ENCODE assay signal across 1 cellular context in the genomic region with DNA sequence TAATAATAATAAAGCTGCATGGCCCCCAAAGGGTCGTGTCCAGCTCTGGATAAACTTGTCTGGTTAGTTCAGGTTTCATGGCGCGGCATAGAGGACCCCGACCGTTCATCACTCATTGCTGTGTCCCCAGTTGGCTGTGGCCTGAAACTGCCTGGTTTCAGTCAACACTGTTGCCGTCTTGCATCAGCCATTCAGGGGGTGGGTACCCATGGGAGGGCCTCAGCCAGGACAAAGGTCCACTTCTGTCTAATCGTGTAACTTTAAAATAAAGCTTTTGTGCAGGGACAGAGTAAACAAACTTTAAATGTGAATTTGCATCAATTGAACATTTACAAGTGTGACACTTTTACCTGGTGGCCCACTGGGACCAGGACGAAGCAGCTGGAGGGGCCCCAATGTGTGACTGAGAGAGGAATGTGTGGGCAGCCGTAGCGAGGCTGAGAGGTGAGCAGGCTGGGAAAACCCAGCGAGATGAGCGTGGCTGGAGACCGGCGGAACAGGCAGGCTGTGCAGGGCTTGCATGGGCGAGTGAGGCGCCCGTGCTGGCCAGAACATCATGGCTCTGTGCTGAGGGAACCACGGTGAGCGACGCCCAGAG.
A peak's percentile ranks its signal among the peaks of the same experiment; 100 is the strongest.
TF ChIP-seq lines count a peak whose summit lies in the region.

No MANE protein-coding gene starts in this region.

TF ChIP-seq in HepG2, 621 proteins besides CTCF, POLR2A, EP300 and RAD21 (continued from another document and continues in another):
- TF ChIP-seq ZNF501 (CRISPR knock-in tag; IDR thresholded peaks at IDR 0.05) (peak; percentile 98), FOXK1 (CRISPR knock-in tag; IDR thresholded peaks at IDR 0.05; ENCODE audit: borderline replicate concordance, low read depth) (peak; percentile 72; the same call in 1 of the 2 replicates), SPEN (CRISPR knock-in tag; IDR thresholded peaks at IDR 0.05; ENCODE audit: low read depth) (no peak), HES4 (CRISPR knock-in tag; IDR thresholded peaks at IDR 0.05; ENCODE audit: borderline replicate concordance) (peak; percentile 39; the same call in 1 of the 2 replicates), ZNF644 (CRISPR knock-in tag; IDR thresholded peaks at IDR 0.05; ENCODE audit: low read depth) (peak; percentile 99), FOXO1 (CRISPR knock-in tag; IDR thresholded peaks at IDR 0.05) (peak; percentile 86; the same call in 1 of the 2 replicates), KLF12 (CRISPR knock-in tag; IDR thresholded peaks at IDR 0.05; ENCODE audit: borderline replicate concordance) (no peak), HIVEP1 (CRISPR knock-in tag; IDR thresholded peaks at IDR 0.05) (peak; percentile 89), ASH2L (IDR thresholded peaks at IDR 0.05; ENCODE audit: insufficient read length, low read depth, low read length) (peak; percentile 95), ZNF724P (CRISPR knock-in tag; IDR thresholded peaks at IDR 0.05; ENCODE audit: borderline replicate concordance) (no peak; the same call in 1 of the 2 replicates), GATA4 (IDR thresholded peaks at IDR 0.05; ENCODE audit: borderline replicate concordance, low read depth) (peak; percentile 63), NFE2 (CRISPR knock-in tag; IDR thresholded peaks at IDR 0.05) (peak; percentile 27; the same call in 1 of the 2 replicates), MAF1 (CRISPR knock-in tag; IDR thresholded peaks at IDR 0.05; ENCODE audit: borderline replicate concordance) (0 out of 2 replicates have a peak, but pooled peaks have one; percentile 61), KLF9 (CRISPR knock-in tag; IDR thresholded peaks at IDR 0.05; ENCODE audit: low read depth) (no peak), ZNF792 (CRISPR knock-in tag; IDR thresholded peaks at IDR 0.05) (peak; percentile 87), MTF2 (CRISPR knock-in tag; IDR thresholded peaks at IDR 0.05; ENCODE audit: borderline replicate concordance) (no peak), HNRNPL (IDR thresholded peaks at IDR 0.05; ENCODE audit: low read depth, low read length) (peak; percentile 82), ZNF598 (CRISPR knock-in tag; IDR thresholded peaks at IDR 0.05; ENCODE audit: borderline replicate concordance) (peak; percentile 73; the same call in 1 of the 2 replicates), SKI (IDR thresholded peaks at IDR 0.05; ENCODE audit: partially characterized antibody) (peak; percentile 52), EHMT2 (IDR thresholded peaks at IDR 0.05; ENCODE audit: borderline replicate concordance, low read depth, low read length) (peak; percentile 65; the same call in 1 of the 2 replicates), ATM (IDR thresholded peaks at IDR 0.05; ENCODE audit: borderline replicate concordance) (no peak), ZNF629 (CRISPR knock-in tag; conservative IDR thresholded peaks at IDR 0.05) (peak; percentile 65; the same call in 1 of the 2 replicates), JUND (CRISPR knock-in tag; IDR thresholded peaks at IDR 0.05) (0 out of 2 replicates have a peak, but pooled peaks have one; percentile 30), CBX5 (CRISPR knock-in tag; IDR thresholded peaks at IDR 0.05; ENCODE audit: borderline replicate concordance) (peak; percentile 92; the same call in 1 of the 2 replicates), CEBPB (IDR thresholded peaks at IDR 0.05; ENCODE audit: borderline replicate concordance, low read depth, low read length) (peak; percentile 95), ZNF30 (CRISPR knock-in tag; IDR thresholded peaks at IDR 0.05) (no peak), ZC3H13 (CRISPR knock-in tag; IDR thresholded peaks at IDR 0.05) (no peak), IKZF4 (CRISPR knock-in tag; IDR thresholded peaks at IDR 0.05; ENCODE audit: borderline replicate concordance, low read depth, not compliant biosample characterization) (peak; percentile 82), ARHGAP35 (CRISPR knock-in tag; IDR thresholded peaks at IDR 0.05; ENCODE audit: borderline replicate concordance) (0 out of 2 replicates have a peak, but pooled peaks have one; percentile 77), ZNF44 (CRISPR knock-in tag; IDR thresholded peaks at IDR 0.05) (peak; percentile 94), ZKSCAN5 (CRISPR knock-in tag; IDR thresholded peaks at IDR 0.05) (peak; percentile 81; the same call in 1 of the 2 replicates), ZNF567 (CRISPR knock-in tag; IDR thresholded peaks at IDR 0.05; ENCODE audit: borderline replicate concordance) (peak; percentile 87; the same call in 1 of the 2 replicates), HOXA9 (CRISPR knock-in tag; IDR thresholded peaks at IDR 0.05; ENCODE audit: borderline replicate concordance) (peak; percentile 66; the same call in 1 of the 2 replicates)
- TF ChIP-seq, protein P1, sequence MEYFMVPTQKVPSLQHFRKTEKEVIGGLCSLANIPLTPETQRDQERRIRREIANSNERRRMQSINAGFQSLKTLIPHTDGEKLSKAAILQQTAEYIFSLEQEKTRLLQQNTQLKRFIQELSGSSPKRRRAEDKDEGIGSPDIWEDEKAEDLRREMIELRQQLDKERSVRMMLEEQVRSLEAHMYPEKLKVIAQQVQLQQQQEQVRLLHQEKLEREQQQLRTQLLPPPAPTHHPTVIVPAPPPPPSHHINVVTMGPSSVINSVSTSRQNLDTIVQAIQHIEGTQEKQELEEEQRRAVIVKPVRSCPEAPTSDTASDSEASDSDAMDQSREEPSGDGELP (IDR thresholded peaks at IDR 0.05; ENCODE audit: borderline replicate concordance, low read depth): peak; percentile 90
- TF ChIP-seq, protein P2, sequence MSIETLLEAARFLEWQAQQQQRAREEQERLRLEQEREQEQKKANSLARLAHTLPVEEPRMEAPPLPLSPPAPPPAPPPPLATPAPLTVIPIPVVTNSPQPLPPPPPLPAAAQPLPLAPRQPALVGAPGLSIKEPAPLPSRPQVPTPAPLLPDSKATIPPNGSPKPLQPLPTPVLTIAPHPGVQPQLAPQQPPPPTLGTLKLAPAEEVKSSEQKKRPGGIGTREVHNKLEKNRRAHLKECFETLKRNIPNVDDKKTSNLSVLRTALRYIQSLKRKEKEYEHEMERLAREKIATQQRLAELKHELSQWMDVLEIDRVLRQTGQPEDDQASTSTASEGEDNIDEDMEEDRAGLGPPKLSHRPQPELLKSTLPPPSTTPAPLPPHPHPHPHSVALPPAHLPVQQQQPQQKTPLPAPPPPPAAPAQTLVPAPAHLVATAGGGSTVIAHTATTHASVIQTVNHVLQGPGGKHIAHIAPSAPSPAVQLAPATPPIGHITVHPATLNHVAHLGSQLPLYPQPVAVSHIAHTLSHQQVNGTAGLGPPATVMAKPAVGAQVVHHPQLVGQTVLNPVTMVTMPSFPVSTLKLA (IDR thresholded peaks at IDR 0.05): no peak
- TF ChIP-seq, protein P3, sequence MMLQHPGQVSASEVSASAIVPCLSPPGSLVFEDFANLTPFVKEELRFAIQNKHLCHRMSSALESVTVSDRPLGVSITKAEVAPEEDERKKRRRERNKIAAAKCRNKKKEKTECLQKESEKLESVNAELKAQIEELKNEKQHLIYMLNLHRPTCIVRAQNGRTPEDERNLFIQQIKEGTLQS (CRISPR knock-in tag; IDR thresholded peaks at IDR 0.05): peak; percentile 92
- TF ChIP-seq, protein P4, sequence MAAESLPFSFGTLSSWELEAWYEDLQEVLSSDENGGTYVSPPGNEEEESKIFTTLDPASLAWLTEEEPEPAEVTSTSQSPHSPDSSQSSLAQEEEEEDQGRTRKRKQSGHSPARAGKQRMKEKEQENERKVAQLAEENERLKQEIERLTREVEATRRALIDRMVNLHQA (CRISPR knock-in tag; IDR thresholded peaks at IDR 0.05): peak; percentile 87; the same call in 1 of the 2 replicates
- TF ChIP-seq, protein P5, sequence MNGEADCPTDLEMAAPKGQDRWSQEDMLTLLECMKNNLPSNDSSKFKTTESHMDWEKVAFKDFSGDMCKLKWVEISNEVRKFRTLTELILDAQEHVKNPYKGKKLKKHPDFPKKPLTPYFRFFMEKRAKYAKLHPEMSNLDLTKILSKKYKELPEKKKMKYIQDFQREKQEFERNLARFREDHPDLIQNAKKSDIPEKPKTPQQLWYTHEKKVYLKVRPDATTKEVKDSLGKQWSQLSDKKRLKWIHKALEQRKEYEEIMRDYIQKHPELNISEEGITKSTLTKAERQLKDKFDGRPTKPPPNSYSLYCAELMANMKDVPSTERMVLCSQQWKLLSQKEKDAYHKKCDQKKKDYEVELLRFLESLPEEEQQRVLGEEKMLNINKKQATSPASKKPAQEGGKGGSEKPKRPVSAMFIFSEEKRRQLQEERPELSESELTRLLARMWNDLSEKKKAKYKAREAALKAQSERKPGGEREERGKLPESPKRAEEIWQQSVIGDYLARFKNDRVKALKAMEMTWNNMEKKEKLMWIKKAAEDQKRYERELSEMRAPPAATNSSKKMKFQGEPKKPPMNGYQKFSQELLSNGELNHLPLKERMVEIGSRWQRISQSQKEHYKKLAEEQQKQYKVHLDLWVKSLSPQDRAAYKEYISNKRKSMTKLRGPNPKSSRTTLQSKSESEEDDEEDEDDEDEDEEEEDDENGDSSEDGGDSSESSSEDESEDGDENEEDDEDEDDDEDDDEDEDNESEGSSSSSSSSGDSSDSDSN (CRISPR knock-in tag; IDR thresholded peaks at IDR 0.05): peak; percentile 99
- TF ChIP-seq, protein P6, sequence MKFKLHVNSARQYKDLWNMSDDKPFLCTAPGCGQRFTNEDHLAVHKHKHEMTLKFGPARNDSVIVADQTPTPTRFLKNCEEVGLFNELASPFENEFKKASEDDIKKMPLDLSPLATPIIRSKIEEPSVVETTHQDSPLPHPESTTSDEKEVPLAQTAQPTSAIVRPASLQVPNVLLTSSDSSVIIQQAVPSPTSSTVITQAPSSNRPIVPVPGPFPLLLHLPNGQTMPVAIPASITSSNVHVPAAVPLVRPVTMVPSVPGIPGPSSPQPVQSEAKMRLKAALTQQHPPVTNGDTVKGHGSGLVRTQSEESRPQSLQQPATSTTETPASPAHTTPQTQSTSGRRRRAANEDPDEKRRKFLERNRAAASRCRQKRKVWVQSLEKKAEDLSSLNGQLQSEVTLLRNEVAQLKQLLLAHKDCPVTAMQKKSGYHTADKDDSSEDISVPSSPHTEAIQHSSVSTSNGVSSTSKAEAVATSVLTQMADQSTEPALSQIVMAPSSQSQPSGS (CRISPR knock-in tag; IDR thresholded peaks at IDR 0.05): peak; percentile 92
- TF ChIP-seq, protein P7, sequence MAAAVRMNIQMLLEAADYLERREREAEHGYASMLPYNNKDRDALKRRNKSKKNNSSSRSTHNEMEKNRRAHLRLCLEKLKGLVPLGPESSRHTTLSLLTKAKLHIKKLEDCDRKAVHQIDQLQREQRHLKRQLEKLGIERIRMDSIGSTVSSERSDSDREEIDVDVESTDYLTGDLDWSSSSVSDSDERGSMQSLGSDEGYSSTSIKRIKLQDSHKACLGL (CRISPR knock-in tag; IDR thresholded peaks at IDR 0.05): peak; percentile 81; the same call in 1 of the 2 replicates
- TF ChIP-seq, protein P8, sequence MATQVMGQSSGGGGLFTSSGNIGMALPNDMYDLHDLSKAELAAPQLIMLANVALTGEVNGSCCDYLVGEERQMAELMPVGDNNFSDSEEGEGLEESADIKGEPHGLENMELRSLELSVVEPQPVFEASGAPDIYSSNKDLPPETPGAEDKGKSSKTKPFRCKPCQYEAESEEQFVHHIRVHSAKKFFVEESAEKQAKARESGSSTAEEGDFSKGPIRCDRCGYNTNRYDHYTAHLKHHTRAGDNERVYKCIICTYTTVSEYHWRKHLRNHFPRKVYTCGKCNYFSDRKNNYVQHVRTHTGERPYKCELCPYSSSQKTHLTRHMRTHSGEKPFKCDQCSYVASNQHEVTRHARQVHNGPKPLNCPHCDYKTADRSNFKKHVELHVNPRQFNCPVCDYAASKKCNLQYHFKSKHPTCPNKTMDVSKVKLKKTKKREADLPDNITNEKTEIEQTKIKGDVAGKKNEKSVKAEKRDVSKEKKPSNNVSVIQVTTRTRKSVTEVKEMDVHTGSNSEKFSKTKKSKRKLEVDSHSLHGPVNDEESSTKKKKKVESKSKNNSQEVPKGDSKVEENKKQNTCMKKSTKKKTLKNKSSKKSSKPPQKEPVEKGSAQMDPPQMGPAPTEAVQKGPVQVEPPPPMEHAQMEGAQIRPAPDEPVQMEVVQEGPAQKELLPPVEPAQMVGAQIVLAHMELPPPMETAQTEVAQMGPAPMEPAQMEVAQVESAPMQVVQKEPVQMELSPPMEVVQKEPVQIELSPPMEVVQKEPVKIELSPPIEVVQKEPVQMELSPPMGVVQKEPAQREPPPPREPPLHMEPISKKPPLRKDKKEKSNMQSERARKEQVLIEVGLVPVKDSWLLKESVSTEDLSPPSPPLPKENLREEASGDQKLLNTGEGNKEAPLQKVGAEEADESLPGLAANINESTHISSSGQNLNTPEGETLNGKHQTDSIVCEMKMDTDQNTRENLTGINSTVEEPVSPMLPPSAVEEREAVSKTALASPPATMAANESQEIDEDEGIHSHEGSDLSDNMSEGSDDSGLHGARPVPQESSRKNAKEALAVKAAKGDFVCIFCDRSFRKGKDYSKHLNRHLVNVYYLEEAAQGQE (IDR thresholded peaks at IDR 0.05; ENCODE audit: borderline replicate concordance in 1 of 2, low read depth in 1 of 2, low read length in 2 of 2): peak in 1 of 2 experiments; percentile 44; a peak in 2 of 4 replicates
- TF ChIP-seq, protein P9, sequence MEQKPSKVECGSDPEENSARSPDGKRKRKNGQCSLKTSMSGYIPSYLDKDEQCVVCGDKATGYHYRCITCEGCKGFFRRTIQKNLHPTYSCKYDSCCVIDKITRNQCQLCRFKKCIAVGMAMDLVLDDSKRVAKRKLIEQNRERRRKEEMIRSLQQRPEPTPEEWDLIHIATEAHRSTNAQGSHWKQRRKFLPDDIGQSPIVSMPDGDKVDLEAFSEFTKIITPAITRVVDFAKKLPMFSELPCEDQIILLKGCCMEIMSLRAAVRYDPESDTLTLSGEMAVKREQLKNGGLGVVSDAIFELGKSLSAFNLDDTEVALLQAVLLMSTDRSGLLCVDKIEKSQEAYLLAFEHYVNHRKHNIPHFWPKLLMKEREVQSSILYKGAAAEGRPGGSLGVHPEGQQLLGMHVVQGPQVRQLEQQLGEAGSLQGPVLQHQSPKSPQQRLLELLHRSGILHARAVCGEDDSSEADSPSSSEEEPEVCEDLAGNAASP (CRISPR knock-in tag; IDR thresholded peaks at IDR 0.05; ENCODE audit: borderline replicate concordance): peak; percentile 95
- TF ChIP-seq, protein P10, sequence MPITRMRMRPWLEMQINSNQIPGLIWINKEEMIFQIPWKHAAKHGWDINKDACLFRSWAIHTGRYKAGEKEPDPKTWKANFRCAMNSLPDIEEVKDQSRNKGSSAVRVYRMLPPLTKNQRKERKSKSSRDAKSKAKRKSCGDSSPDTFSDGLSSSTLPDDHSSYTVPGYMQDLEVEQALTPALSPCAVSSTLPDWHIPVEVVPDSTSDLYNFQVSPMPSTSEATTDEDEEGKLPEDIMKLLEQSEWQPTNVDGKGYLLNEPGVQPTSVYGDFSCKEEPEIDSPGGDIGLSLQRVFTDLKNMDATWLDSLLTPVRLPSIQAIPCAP (CRISPR knock-in tag; IDR thresholded peaks at IDR 0.05; ENCODE audit: low read depth): no peak
